8 cellular contexts compared by ENCODE assay signal in the genomic region with DNA sequence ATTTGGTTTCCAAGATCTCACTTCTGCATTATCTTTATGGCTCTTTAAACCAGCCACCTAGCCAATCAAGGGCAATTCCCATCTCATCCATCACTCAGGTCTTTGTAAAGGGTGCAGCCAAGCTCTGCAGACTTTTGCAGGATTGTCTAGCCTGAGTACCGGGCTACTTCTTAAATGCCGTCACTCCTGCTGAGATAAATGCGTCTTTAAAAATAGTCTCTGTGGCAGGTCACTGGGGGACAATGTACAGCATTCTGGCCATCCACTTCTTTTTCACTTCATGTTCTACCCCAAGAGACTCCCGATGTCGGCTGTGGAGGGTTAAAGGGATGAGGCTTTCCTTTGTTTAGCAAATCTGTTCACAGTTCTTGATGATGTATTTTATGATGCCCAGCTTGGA.
"Had no signal": no experiment of that assay in that cellular context is flagged by ENCODE, and none has a peak within 500 bp of the region (broad histone marks: within the 10 kb centered on the region; RNA-seq: fewer than 3 reads in every experiment).

No MANE protein-coding gene starts in this region.

- H3K4me3 ChIP-seq: GM23248, HAP-1 had no signal

- H3K9me3 ChIP-seq: HAP-1 had no signal

- DNase-seq: GM23248, GOT3, H7, HFFc6 had no signal

- H3K27ac ChIP-seq: GM23248, HL-60 had no signal

- H3K9ac ChIP-seq: GM23248 had no signal

- ATAC-seq: HCT116, HepG2 had no signal

- H3K36me3 ChIP-seq: HAP-1 had no signal
